ENCODE assay signal across 1 cellular context in the genomic region with DNA sequence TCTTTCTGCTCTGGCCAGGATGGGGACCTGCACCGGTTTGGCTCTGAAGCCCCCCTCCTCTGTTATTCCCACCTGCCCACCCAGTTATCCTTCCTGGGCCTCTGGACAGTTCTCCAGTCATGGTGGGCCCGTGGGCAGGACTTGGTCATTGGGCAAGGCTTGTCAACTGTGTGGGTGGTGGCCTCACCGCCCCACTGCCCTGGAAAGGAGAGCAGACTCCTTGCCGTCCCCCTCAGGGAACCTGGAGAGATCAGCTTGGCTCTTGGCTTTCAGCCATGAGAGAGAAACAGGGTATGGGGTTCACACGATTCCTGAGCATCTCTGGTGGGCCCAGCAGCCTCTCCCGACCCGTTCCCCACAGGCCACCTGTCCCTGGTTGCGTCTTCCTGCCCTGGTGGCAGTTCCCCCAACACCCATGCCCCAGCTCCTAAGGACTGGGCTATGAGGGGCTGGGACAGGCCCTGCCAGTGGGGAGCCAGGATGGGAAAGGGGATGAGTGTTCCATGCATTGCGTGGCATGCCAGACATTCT.
TF ChIP-seq lines count a peak whose summit lies in the region.

No MANE protein-coding gene starts in this region.

TF ChIP-seq in HepG2, 621 proteins besides CTCF, POLR2A, EP300 and RAD21:
- no peak for TF ChIP-seq ZNF510 (CRISPR knock-in tag; IDR thresholded peaks at IDR 0.05; ENCODE audit: low read depth)
- no peak for TF ChIP-seq MAZ (IDR thresholded peaks at IDR 0.05; ENCODE audit: borderline replicate concordance, low read depth, low read length)
- no peak for TF ChIP-seq MAZ (CRISPR knock-in tag; IDR thresholded peaks at IDR 0.05; ENCODE audit: low read depth)
- no peak for TF ChIP-seq SRY (CRISPR knock-in tag; IDR thresholded peaks at IDR 0.05)
- TF ChIP-seq, protein P1, sequence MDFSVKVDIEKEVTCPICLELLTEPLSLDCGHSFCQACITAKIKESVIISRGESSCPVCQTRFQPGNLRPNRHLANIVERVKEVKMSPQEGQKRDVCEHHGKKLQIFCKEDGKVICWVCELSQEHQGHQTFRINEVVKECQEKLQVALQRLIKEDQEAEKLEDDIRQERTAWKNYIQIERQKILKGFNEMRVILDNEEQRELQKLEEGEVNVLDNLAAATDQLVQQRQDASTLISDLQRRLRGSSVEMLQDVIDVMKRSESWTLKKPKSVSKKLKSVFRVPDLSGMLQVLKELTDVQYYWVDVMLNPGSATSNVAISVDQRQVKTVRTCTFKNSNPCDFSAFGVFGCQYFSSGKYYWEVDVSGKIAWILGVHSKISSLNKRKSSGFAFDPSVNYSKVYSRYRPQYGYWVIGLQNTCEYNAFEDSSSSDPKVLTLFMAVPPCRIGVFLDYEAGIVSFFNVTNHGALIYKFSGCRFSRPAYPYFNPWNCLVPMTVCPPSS (IDR thresholded peaks at IDR 0.05) = no peak
- no peak for TF ChIP-seq POLR2G (IDR thresholded peaks at IDR 0.05; ENCODE audit: low read depth, low read length)
- TF ChIP-seq, protein P2, sequence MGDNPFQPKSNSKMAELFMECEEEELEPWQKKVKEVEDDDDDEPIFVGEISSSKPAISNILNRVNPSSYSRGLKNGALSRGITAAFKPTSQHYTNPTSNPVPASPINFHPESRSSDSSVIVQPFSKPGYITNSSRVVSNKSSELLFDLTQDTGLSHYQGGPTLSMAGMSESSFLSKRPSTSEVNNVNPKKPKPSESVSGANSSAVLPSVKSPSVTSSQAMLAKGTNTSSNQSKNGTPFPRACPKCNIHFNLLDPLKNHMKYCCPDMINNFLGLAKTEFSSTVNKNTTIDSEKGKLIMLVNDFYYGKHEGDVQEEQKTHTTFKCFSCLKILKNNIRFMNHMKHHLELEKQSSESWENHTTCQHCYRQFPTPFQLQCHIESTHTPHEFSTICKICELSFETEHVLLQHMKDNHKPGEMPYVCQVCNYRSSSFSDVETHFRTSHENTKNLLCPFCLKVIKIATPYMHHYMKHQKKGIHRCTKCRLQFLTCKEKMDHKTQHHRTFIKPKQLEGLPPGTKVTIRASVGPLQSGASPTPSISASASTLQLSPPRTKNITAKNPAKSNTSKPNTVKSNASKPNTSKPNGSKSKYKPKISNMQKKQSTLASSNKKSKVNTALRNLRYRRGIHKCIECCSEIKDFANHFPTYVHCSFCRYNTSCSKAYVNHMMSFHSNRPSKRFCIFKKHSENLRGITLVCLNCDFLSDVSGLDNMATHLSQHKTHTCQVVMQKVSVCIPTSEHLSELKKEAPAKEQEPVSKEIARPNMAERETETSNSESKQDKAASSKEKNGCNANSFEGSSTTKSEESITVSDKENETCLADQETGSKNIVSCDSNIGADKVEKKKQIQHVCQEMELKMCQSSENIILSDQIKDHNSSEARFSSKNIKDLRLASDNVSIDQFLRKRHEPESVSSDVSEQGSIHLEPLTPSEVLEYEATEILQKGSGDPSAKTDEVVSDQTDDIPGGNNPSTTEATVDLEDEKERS (CRISPR knock-in tag; IDR thresholded peaks at IDR 0.05) = no peak
- TF ChIP-seq, protein P3, sequence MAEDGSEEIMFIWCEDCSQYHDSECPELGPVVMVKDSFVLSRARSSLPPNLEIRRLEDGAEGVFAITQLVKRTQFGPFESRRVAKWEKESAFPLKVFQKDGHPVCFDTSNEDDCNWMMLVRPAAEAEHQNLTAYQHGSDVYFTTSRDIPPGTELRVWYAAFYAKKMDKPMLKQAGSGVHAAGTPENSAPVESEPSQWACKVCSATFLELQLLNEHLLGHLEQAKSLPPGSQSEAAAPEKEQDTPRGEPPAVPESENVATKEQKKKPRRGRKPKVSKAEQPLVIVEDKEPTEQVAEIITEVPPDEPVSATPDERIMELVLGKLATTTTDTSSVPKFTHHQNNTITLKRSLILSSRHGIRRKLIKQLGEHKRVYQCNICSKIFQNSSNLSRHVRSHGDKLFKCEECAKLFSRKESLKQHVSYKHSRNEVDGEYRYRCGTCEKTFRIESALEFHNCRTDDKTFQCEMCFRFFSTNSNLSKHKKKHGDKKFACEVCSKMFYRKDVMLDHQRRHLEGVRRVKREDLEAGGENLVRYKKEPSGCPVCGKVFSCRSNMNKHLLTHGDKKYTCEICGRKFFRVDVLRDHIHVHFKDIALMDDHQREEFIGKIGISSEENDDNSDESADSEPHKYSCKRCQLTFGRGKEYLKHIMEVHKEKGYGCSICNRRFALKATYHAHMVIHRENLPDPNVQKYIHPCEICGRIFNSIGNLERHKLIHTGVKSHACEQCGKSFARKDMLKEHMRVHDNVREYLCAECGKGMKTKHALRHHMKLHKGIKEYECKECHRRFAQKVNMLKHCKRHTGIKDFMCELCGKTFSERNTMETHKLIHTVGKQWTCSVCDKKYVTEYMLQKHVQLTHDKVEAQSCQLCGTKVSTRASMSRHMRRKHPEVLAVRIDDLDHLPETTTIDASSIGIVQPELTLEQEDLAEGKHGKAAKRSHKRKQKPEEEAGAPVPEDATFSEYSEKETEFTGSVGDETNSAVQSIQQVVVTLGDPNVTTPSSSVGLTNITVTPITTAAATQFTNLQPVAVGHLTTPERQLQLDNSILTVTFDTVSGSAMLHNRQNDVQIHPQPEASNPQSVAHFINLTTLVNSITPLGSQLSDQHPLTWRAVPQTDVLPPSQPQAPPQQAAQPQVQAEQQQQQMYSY (CRISPR knock-in tag; IDR thresholded peaks at IDR 0.05) = no peak
- TF ChIP-seq POLR2AphosphoS5 (IDR thresholded peaks at IDR 0.05; ENCODE audit: low read depth, low read length) = no peak
- TF ChIP-seq, protein P4, sequence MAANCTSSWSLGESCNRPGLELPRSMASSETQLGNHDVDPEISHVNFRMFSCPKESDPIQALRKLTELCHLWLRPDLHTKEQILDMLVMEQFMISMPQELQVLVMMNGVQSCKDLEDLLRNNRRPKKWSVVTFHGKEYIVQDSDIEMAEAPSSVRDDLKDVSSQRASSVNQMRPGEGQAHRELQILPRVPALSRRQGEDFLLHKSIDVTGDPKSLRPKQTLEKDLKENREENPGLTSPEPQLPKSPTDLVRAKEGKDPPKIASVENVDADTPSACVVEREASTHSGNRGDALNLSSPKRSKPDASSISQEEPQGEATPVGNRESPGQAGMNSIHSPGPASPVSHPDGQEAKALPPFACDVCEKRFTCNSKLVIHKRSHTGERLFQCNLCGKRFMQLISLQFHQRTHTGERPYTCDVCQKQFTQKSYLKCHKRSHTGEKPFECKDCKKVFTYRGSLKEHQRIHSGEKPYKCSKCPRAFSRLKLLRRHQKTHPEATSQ (CRISPR knock-in tag; IDR thresholded peaks at IDR 0.05; ENCODE audit: borderline replicate concordance) = no peak
- TF ChIP-seq NFIC (IDR thresholded peaks at IDR 0.05; ENCODE audit: low read length) = no peak
